Comparison of ENCODE assay signal across 8 cellular contexts in the genomic region with DNA sequence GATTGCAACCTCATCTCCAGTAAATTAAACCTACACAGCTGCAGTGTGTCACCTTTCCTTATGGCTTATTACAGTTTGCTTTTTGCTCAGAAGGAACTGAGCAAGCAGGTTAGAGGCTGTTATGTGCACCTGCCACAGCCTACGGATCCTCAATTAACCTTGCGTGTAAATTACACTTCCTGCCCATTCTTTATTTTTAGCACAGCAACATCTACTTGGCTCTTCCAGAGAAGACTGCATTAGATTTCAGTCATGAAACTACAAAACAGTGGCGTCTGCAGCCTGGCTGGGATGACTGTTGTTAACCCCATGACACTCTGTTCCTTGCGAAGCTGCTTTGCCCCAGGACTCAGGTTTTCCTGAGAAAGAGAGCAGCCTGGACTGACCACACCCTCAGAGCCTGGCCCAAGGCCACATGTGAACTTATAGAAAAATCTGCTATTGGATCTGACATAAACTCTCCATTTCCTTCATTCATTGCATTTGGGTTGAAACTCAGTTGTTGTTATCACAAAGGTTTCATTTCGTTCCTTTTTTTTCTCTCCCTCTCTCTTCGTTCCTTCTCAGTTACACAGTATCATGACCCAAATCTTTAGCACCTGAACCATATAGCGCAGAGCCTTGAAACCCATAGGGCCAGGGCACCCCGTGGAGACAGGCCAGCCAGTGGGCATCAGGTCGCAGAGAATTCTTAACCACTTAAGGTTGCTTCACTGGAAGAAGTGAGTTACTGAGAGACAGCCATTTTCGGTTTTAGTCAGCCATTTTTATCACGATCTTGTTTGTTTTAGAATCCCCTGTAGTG.
DNase-seq lines count a peak whose midpoint lies in the region; ATAC-seq, FAIRE-seq and TF ChIP-seq lines count a peak whose summit lies in the region.

No MANE protein-coding gene starts in this region.

- no TSS peak for BruUV-seq in HepG2 (replicated peaks; lab: Mats Ljungman, UMichigan)

- H3K36me3 ChIP-seq in fibroblast of lung (ENCODE audit: control insufficient read depth, insufficient read depth, low read length) (no peaks in the 10 kb centered on the region), HepG2 (replicated peaks in 1 of 2; ENCODE audit: control insufficient read depth in 1 of 2, insufficient read depth in 2 of 2, low read length in 2 of 2) (no peaks in the 10 kb centered on the region)

- CTCF ChIA-PET in HepG2 (lab: Yijun Ruan, JAX; ENCODE audit: low intra/inter-chr PET ratio, low total read pairs), result no interaction called here

- H3K79me2 ChIP-seq in fibroblast of lung (ENCODE audit: control insufficient read depth, insufficient read depth, low read length) (no peaks in the 10 kb centered on the region), HepG2 (ENCODE audit: insufficient read depth, low read length) (no peaks in the 10 kb centered on the region)

- in situ Hi-C loops in HepG2 (cut with HindIII; ENCODE audit: extremely low pct_ligation_motif_present, low pct_unique_long_range_greater_than_20kb), result no loop called here

- peak; percentile 80 for DNase-seq in activated CD4-positive, alpha-beta T cell treated with anti-CD3 and anti-CD28 coated beads for 48 hours
- DNase-seq in activated CD4-positive, alpha-beta T cell treated with anti-CD3 and anti-CD28 coated beads, Interleukin-2, amount 50 U/mL, for 4 hours, result no peak
- DNase-seq in NCI-H69 (lab: John Stamatoyannopoulos, UW) (peak; percentile 95), fibroblast of lung (ENCODE audit: low read depth in 2 of 2) (peak in 1 of 2 donors; percentile 73), GM03348 (ENCODE audit: low spot score) (no peak), cerebellar cortex (ENCODE audit: low spot score) (no peak), HepG2 (ENCODE audit: low spot score) (no peak)

- H4K20me1 ChIP-seq in fibroblast of lung (ENCODE audit: control insufficient read depth, extremely low read depth, insufficient read depth, low read length), result no peaks in the 10 kb centered on the region
- H4K20me1 ChIP-seq in HepG2 (ENCODE audit: insufficient read depth, low read length), result no peaks in the 10 kb centered on the region

- no peak for TF ChIP-seq CTCF in fibroblast of lung (conservative IDR thresholded peaks at IDR 0.05 in 1 of 2, IDR thresholded peaks at IDR 0.05 in 1 of 2; ENCODE audit: low read depth in 1 of 2, low read length in 2 of 2)
- no peak for TF ChIP-seq CTCF in HepG2 (CRISPR knock-in tag; IDR thresholded peaks at IDR 0.05)

- no peak overlapping the region for H3K9ac ChIP-seq in fibroblast of lung (ENCODE audit: insufficient read depth, low read length)
- H3K9ac ChIP-seq in HepG2 (ENCODE audit: insufficient read depth, low read depth, low read length), result no peak overlapping the region

- no peak for TF ChIP-seq POLR2A in HepG2 (IDR thresholded peaks at IDR 0.05; ENCODE audit: insufficient read depth in 1 of 2, low read depth in 2 of 2, low read length in 2 of 2)

- POLR2A ChIA-PET in HepG2 (lab: Yijun Ruan, JAX), result no interaction called here

- H3K27ac ChIP-seq in fibroblast of lung (ENCODE audit: insufficient read depth, low read length), result no peak overlapping the region
- H3K27ac ChIP-seq in HepG2 (ENCODE audit: extremely low read length, insufficient read depth, low read length), result no peak overlapping the region

- TF ChIP-seq RAD21 in HepG2 (CRISPR knock-in tag; IDR thresholded peaks at IDR 0.05), result no peak

- H3K9me3 ChIP-seq in fibroblast of lung (ENCODE audit: control insufficient read depth, insufficient read depth, low read depth, low read length) (no peaks in the 10 kb centered on the region), HepG2 (ENCODE audit: low read length) (no peaks in the 10 kb centered on the region)

- ATAC-seq in HG03095 (IDR thresholded peaks at IDR 0.05; ENCODE audit: unreplicated experiment) (peak; percentile 68), HepG2 (no peak)

- H3K4me2 ChIP-seq in fibroblast of lung (ENCODE audit: extremely low read depth, insufficient read depth, low read length) (peak overlapping the region; percentile 61), HepG2 (ENCODE audit: low read depth, low read length) (no peak overlapping the region)

- TF ChIP-seq EP300 in HepG2 (IDR thresholded peaks at IDR 0.05; ENCODE audit: low read depth in 2 of 2, low read length in 2 of 2), result no peak
- TF ChIP-seq EP300 in HepG2 (CRISPR knock-in tag; IDR thresholded peaks at IDR 0.05; ENCODE audit: borderline replicate concordance), result no peak

- no peak for FAIRE-seq in HepG2 (lab: Jason Lieb, UNC)

- H3K4me3 ChIP-seq in fibroblast of lung (replicated peaks in 1 of 4; ENCODE audit: control extremely low read depth in 1 of 4, insufficient read depth in 1 of 4, low read depth in 3 of 4, low read length in 4 of 4) (no peak overlapping the region), HepG2 (replicated peaks in 1 of 3; ENCODE audit: insufficient read depth in 1 of 3, low read depth in 2 of 3, low read length in 3 of 3) (no peak overlapping the region)

- H3K4me1 ChIP-seq in fibroblast of lung (ENCODE audit: control insufficient read depth, extremely low read depth, insufficient read depth, low read length) (peaks cover 4% of the 10 kb centered on the region), HepG2 (ENCODE audit: insufficient read depth, low read length) (no peaks in the 10 kb centered on the region)

- H2AFZ ChIP-seq in fibroblast of lung (ENCODE audit: low read length) (no peak overlapping the region), HepG2 (ENCODE audit: low read length) (no peak overlapping the region)

- WGBS in HepG2 (ENCODE audit: low lambda C conversion rate), result 48% methylated on average over 11 of the region's 11 CpGs

- H3K27me3 ChIP-seq in fibroblast of lung (ENCODE audit: control insufficient read depth, insufficient read depth, low read length), result no peaks in the 10 kb centered on the region
- H3K27me3 ChIP-seq in HepG2 (ENCODE audit: control insufficient read depth in 1 of 2, insufficient read depth in 2 of 2, low read length in 2 of 2), result peaks cover 0 to 2% of the 10 kb centered on the region in 2 experiments; a peak in 1 of 5 replicates

- intact Hi-C loops in HepG2 (cut with micrococcal nuclease; ENCODE audit: unreplicated experiment), result no loop called here

TF ChIP-seq in HepG2, 621 proteins besides CTCF, POLR2A, EP300 and RAD21 (continues in another document):
- TF ChIP-seq, protein P1, sequence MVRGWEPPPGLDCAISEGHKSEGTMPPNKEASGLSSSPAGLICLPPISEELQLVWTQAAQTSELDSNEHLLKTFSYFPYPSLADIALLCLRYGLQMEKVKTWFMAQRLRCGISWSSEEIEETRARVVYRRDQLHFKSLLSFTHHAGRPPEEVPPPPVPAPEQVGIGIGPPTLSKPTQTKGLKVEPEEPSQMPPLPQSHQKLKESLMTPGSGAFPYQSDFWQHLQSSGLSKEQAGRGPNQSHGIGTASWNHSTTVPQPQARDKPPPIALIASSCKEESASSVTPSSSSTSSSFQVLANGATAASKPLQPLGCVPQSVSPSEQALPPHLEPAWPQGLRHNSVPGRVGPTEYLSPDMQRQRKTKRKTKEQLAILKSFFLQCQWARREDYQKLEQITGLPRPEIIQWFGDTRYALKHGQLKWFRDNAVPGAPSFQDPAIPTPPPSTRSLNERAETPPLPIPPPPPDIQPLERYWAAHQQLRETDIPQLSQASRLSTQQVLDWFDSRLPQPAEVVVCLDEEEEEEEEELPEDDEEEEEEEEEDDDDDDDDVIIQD (CRISPR knock-in tag; IDR thresholded peaks at IDR 0.05; ENCODE audit: low read depth), result no peak
- no peak for TF ChIP-seq FOXM1 (CRISPR knock-in tag; IDR thresholded peaks at IDR 0.05)
- no peak for TF ChIP-seq ZNF619 (CRISPR knock-in tag; IDR thresholded peaks at IDR 0.05)
- no peak for TF ChIP-seq AGO2 (optimal IDR thresholded peaks at IDR 0.05; ENCODE audit: low read depth, low read length)
- TF ChIP-seq, protein P2, sequence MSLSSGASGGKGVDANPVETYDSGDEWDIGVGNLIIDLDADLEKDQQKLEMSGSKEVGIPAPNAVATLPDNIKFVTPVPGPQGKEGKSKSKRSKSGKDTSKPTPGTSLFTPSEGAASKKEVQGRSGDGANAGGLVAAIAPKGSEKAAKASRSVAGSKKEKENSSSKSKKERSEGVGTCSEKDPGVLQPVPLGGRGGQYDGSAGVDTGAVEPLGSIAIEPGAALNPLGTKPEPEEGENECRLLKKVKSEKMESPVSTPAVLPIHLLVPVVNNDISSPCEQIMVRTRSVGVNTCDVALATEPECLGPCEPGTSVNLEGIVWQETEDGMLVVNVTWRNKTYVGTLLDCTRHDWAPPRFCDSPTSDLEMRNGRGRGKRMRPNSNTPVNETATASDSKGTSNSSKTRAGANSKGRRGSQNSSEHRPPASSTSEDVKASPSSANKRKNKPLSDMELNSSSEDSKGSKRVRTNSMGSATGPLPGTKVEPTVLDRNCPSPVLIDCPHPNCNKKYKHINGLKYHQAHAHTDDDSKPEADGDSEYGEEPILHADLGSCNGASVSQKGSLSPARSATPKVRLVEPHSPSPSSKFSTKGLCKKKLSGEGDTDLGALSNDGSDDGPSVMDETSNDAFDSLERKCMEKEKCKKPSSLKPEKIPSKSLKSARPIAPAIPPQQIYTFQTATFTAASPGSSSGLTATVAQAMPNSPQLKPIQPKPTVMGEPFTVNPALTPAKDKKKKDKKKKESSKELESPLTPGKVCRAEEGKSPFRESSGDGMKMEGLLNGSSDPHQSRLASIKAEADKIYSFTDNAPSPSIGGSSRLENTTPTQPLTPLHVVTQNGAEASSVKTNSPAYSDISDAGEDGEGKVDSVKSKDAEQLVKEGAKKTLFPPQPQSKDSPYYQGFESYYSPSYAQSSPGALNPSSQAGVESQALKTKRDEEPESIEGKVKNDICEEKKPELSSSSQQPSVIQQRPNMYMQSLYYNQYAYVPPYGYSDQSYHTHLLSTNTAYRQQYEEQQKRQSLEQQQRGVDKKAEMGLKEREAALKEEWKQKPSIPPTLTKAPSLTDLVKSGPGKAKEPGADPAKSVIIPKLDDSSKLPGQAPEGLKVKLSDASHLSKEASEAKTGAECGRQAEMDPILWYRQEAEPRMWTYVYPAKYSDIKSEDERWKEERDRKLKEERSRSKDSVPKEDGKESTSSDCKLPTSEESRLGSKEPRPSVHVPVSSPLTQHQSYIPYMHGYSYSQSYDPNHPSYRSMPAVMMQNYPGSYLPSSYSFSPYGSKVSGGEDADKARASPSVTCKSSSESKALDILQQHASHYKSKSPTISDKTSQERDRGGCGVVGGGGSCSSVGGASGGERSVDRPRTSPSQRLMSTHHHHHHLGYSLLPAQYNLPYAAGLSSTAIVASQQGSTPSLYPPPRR (CRISPR knock-in tag; IDR thresholded peaks at IDR 0.05; ENCODE audit: borderline replicate concordance), result no peak

Comparison
In these comparisons a context has a peak if more than half of its experiments do, and no peak if none do; other contexts are left out.
1. DNase-seq: peak in activated CD4-positive, alpha-beta T cell treated with anti-CD3 and anti-CD28 coated beads for 48 hours (single experiment) and NCI-H69 (single experiment); none in activated CD4-positive, alpha-beta T cell treated with anti-CD3 and anti-CD28 coated beads, Interleukin-2, amount 50 U/mL, for 4 hours (0 of 2), GM03348 (single experiment), cerebellar cortex (single experiment) and HepG2 (single experiment).